In genomic region chr11:47946682-47947575, GRCh38 we compare ENCODE assay signal across 8 cellular contexts. TPM values are rescaled to one million over a fixed set of nuclear protein-coding genes. Genes with fewer than 3 reads are reported as not detected.
A peak's percentile ranks its signal among the peaks of the same experiment; 100 is the strongest.
DNase-seq lines count a peak whose midpoint lies in the region; TF ChIP-seq lines count a peak whose summit lies in the region.

No MANE protein-coding gene starts in this region.

- no peak overlapping the region for H3K4me2 ChIP-seq in OCI-LY7 (ENCODE audit: low read length)

- peak overlapping the region in 1 of 6 donors; percentile 65 for H3K27ac Mint-ChIP-seq in immature natural killer cell

- H3K27me3 Mint-ChIP-seq in immature natural killer cell (ENCODE audit: low read depth in 3 of 3): peaks cover 0 to 11% (median 9%) of the 10 kb centered on the region in 3 donors

- no peak overlapping the region for H3K27ac ChIP-seq in OCI-LY7 (ENCODE audit: low read depth, low read length, poor library complexity, severe bottlenecking)

- no peak overlapping the region for H2AFZ ChIP-seq in OCI-LY7 (ENCODE audit: low read length)

- no peaks in the 10 kb centered on the region for H3K9me3 Mint-ChIP-seq in immature natural killer cell

- TF ChIP-seq CTCF in OCI-LY7 (conservative IDR thresholded peaks at IDR 0.05; ENCODE audit: low read length): no peak

- no peaks in the 10 kb centered on the region for H4K20me1 ChIP-seq in OCI-LY7 (ENCODE audit: insufficient read depth, low read length)

- BruUV-seq in OCI-LY7 (replicated peaks; lab: Mats Ljungman, UMichigan): no TSS peak

- H3K9me2 ChIP-seq in OCI-LY7 (ENCODE audit: insufficient read depth, low read length): no peaks in the 10 kb centered on the region

- intact Hi-C loops in OCI-LY7 (cut with micrococcal nuclease; ENCODE audit: unreplicated experiment): no loop called here

- H3K79me2 ChIP-seq in OCI-LY7 (ENCODE audit: insufficient read depth, low read depth, low read length): no peaks in the 10 kb centered on the region

- H3K36me3 ChIP-seq in OCI-LY7 (ENCODE audit: insufficient read depth, low read length): no peaks in the 10 kb centered on the region

- H3K4me3 Mint-ChIP-seq in immature natural killer cell: no peak overlapping the region

- H3K4me1 Mint-ChIP-seq in immature natural killer cell: peaks cover 15 to 20% of the 10 kb centered on the region in 2 donors

- POLR2A ChIA-PET in OCI-LY7 (lab: Charles Lee): interaction anchor here (0.5 to 1.1 kb wide), 6 partner anchors 8 to 189 kb away, joined by 3 to 4 read pairs (median 3); no protein-coding TSS in a partner anchor

- H3K9me3 ChIP-seq in OCI-LY7 (ENCODE audit: low read length): no peaks in the 10 kb centered on the region

- H3K4me1 ChIP-seq in OCI-LY7 (ENCODE audit: insufficient read depth, low read length, poor library complexity, severe bottlenecking): peaks cover 24% of the 10 kb centered on the region

- no peak overlapping the region for H3K4me3 ChIP-seq in OCI-LY7 (ENCODE audit: low read depth, low read length, poor library complexity, severe bottlenecking)

- no peaks in the 10 kb centered on the region for H3K36me3 Mint-ChIP-seq in immature natural killer cell

- peak; percentile 25 for DNase-seq in activated CD8-positive, alpha-beta memory T cell treated with anti-CD3 and anti-CD28 coated beads, Interleukin-2, amount 50 U/mL, for 4 hours
- no peak for DNase-seq in activated CD8-positive, alpha-beta memory T cell treated with anti-CD3 and anti-CD28 coated beads, Interleukin-2, amount 50 U/mL, for 48 hours
- DNase-seq in SKM-1 treated with dmso at 0.1 percent for 144 hours (lab: John Stamatoyannopoulos, UW; ENCODE audit: unreplicated experiment): peak; percentile 96
- DNase-seq in dermis blood vessel endothelial cell: peak; percentile 85
- DNase-seq in mucosa of gallbladder (ENCODE audit: low spot score): peak; percentile 83
- no peak for DNase-seq in immature natural killer cell
- no peak for DNase-seq in OCI-LY7 (ENCODE audit: low spot score)
- DNase-seq in NCI-H2227 treated with DMSO at 0.1 percent for 48 hours (lab: John Stamatoyannopoulos, UW): no peak

- CTCF ChIA-PET in OCI-LY7 (lab: Charles Lee; ENCODE audit: unreplicated experiment): interaction anchor here (0.8 kb wide), 1 partner anchor 12 kb away, joined by 3 read pairs; no protein-coding TSS in a partner anchor

RNA-seq across cellular contexts. Expression of gene PTPRJ, which starts 33.4 kb away (rescaled TPM):
- total RNA-seq in dermis blood vessel endothelial cell (0.60 and 1.4 TPM in 2 replicates), mucosa of gallbladder (53.4 TPM), OCI-LY7 (2022) (24.9 and 28.3 TPM in 2 replicates)
- polyA plus RNA-seq in immature natural killer cell: 10 to 100 TPM; 10.0 to 19.0 (median 18.0) TPM
- 4.5 and 5.4 TPM in 2 replicates for total RNA-seq in OCI-LY7 (2014; rRNA removed; shearing (Covaris generic))

Comparison
In these comparisons a context has a peak if more than half of its experiments do, and no peak if none do; other contexts are left out.
1. DNase-seq: peak in activated CD8-positive, alpha-beta memory T cell treated with anti-CD3 and anti-CD28 coated beads, Interleukin-2, amount 50 U/mL, for 4 hours (single experiment), SKM-1 treated with dmso at 0.1 percent for 144 hours (single experiment), dermis blood vessel endothelial cell (single experiment) and mucosa of gallbladder (single experiment); none in activated CD8-positive, alpha-beta memory T cell treated with anti-CD3 and anti-CD28 coated beads, Interleukin-2, amount 50 U/mL, for 48 hours (single experiment), immature natural killer cell (0 of 3), OCI-LY7 (single experiment) and NCI-H2227 treated with DMSO at 0.1 percent for 48 hours (single experiment).